9 cellular contexts compared by ENCODE assay signal in genomic region chr3:127373701-127374625, GRCh38.
DNase-seq lines count a peak whose midpoint lies in the region; ATAC-seq and TF ChIP-seq lines count a peak whose summit lies in the region.
"Had no signal": no experiment of that assay in that cellular context is flagged by ENCODE, and none has a peak within 500 bp of the region (broad histone marks: within the 10 kb centered on the region; RNA-seq: fewer than 3 reads in every experiment).

No MANE protein-coding gene starts in this region.

- H3K36me3 ChIP-seq in smooth muscle cell (ENCODE audit: low read depth) (no peaks in the 10 kb centered on the region), gastroesophageal sphincter (no peaks in the 10 kb centered on the region), ascending aorta (no peaks in the 10 kb centered on the region)

- H3K9me3 ChIP-seq in smooth muscle cell (replicated peaks; ENCODE audit: low read depth) (no peaks in the 10 kb centered on the region), gastroesophageal sphincter (peaks cover 0 to 11% (median 0%) of the 10 kb centered on the region in 3 donors), ascending aorta (no peaks in the 10 kb centered on the region)

- DNase-seq in activated T-cell treated with anti-CD3 and anti-CD28 coated beads for 48 hours (ENCODE audit: low read depth) (peak; percentile 21), LNCaP clone FGC (ENCODE audit: low read depth) (no peak), choroid plexus epithelial cell (ENCODE audit: low read depth) (no peak), smooth muscle cell (lab: John Stamatoyannopoulos, UW; ENCODE audit: unreplicated experiment) (no peak), NCI-H748 (lab: John Stamatoyannopoulos, UW; ENCODE audit: unreplicated experiment) (no peak), ascending aorta (ENCODE audit: low spot score in 2 of 2) (no peak)
- DNase-seq in activated T-cell treated with anti-CD3 and anti-CD28 coated beads, Interleukin-2, amount 50 U/mL, for 1 hour, result no peak
- DNase-seq: T-helper 9 cell had no signal

- H3K79me2 ChIP-seq in smooth muscle cell (ENCODE audit: low read depth), result no peaks in the 10 kb centered on the region

- H3K27ac ChIP-seq in smooth muscle cell (ENCODE audit: low read depth), result no peak overlapping the region
- H3K27ac ChIP-seq in gastroesophageal sphincter, result no peak overlapping the region
- H3K27ac ChIP-seq in ascending aorta, result no peak overlapping the region

- H4K20me1 ChIP-seq in smooth muscle cell (ENCODE audit: low read depth), result no peaks in the 10 kb centered on the region

- H3K4me1 ChIP-seq in smooth muscle cell (ENCODE audit: low read depth) (no peaks in the 10 kb centered on the region), gastroesophageal sphincter (no peaks in the 10 kb centered on the region), ascending aorta (no peaks in the 10 kb centered on the region)

- ATAC-seq in gastroesophageal sphincter, result no peak

- TF ChIP-seq EP300 in gastroesophageal sphincter (IDR thresholded peaks at IDR 0.05), result no peak

- H3K27me3 ChIP-seq in smooth muscle cell (ENCODE audit: low read depth) (peaks cover 4% of the 10 kb centered on the region), gastroesophageal sphincter (peaks cover 55% of the 10 kb centered on the region), ascending aorta (no peaks in the 10 kb centered on the region)

- H3K4me3 ChIP-seq in LNCaP clone FGC (ENCODE audit: low read depth, low read length) (no peak overlapping the region), choroid plexus epithelial cell (ENCODE audit: low read depth, low read length) (no peak overlapping the region), smooth muscle cell (no peak overlapping the region), gastroesophageal sphincter (no peak overlapping the region), ascending aorta (no peak overlapping the region)

- no peak for TF ChIP-seq POLR2A in gastroesophageal sphincter (IDR thresholded peaks at IDR 0.05)

- intact Hi-C loops in ascending aorta (cut with DNase I), result no loop called here

- H3F3A ChIP-seq in smooth muscle cell (ENCODE audit: low read depth), result no peaks in the 10 kb centered on the region

- 64% methylated on average over 13 of the region's 13 CpGs for WGBS in smooth muscle cell (ENCODE audit: low lambda C conversion rate)
- WGBS in gastroesophageal sphincter (ENCODE audit: low coverage in 1 of 2), 2 donors, result 24 to 31% methylated on average over 6 to 7 of the region's 13 CpGs

- peak; percentile 51 for TF ChIP-seq CTCF in LNCaP clone FGC (IDR thresholded peaks at IDR 0.05; ENCODE audit: control insufficient read depth, extremely low read depth, insufficient read depth)
- peak; percentile 47 for TF ChIP-seq CTCF in choroid plexus epithelial cell (conservative IDR thresholded peaks at IDR 0.05; ENCODE audit: low read depth, low read length)
- TF ChIP-seq CTCF in smooth muscle cell (IDR thresholded peaks at IDR 0.05; ENCODE audit: borderline replicate concordance, insufficient read depth, poor library complexity, severe bottlenecking), result peak; percentile 37
- no peak for TF ChIP-seq CTCF in gastroesophageal sphincter (IDR thresholded peaks at IDR 0.05)
- no peak for TF ChIP-seq CTCF in ascending aorta (IDR thresholded peaks at IDR 0.05)

- H3K4me2 ChIP-seq in smooth muscle cell, result no peak overlapping the region

- H3K9ac ChIP-seq in smooth muscle cell (ENCODE audit: low read depth), result no peak overlapping the region

- H2AFZ ChIP-seq in smooth muscle cell (ENCODE audit: low read depth), result no peak overlapping the region

Comparison
In these comparisons a context has a peak if more than half of its experiments do, and no peak if none do; other contexts are left out.
1. CTCF ChIP-seq: peak in LNCaP clone FGC (single experiment), choroid plexus epithelial cell (single experiment) and smooth muscle cell (single experiment); none in gastroesophageal sphincter (0 of 4) and ascending aorta (0 of 3).